17 cellular contexts compared by ENCODE assay signal in genomic region chr19:33450689-33451088, GRCh38.
A peak's percentile ranks its signal among the peaks of the same experiment; 100 is the strongest.
DNase-seq lines count a peak whose midpoint lies in the region; ATAC-seq, FAIRE-seq and TF ChIP-seq lines count a peak whose summit lies in the region.
"Had no signal": no experiment of that assay in that cellular context is flagged by ENCODE, and none has a peak within 500 bp of the region (broad histone marks: within the 10 kb centered on the region; RNA-seq: fewer than 3 reads in every experiment).

No MANE protein-coding gene starts in this region.

- no peak overlapping the region for H2AFZ ChIP-seq in K562 (ENCODE audit: low read depth, low read length)

- H3K79me2 ChIP-seq in K562 (ENCODE audit: control insufficient read depth, insufficient read depth, low read length) = no peaks in the 10 kb centered on the region

- DNase-seq in left cardiac atrium = peak; percentile 3
- DNase-seq in heart right ventricle = no peak
- DNase-seq in K562 (ENCODE audit: extremely low read depth in 1 of 4, low spot score in 3 of 4) = no peak
- peak; percentile 10 for DNase-seq in lower lobe of right lung
- peak; percentile 31 to 39 for DNase-seq in aorta
- no peak for DNase-seq in middle frontal gyrus (ENCODE audit: extremely low spot score, low spot score)
- DNase-seq: 8988T; CD4-positive, CD25-positive, alpha-beta regulatory T cell; CD8-positive, alpha-beta memory T cell; DMS153; DMS79; GF-D8 had no signal

- WGBS in heart right ventricle, 2 donors = 98 to 99% methylated on average over 7 of the region's 7 CpGs
- 25% methylated on average over 7 of the region's 7 CpGs for WGBS in K562 (ENCODE audit: insufficient coverage, low coverage, missing lambda C conversion rate)
- 95 to 98% methylated on average over 7 of the region's 7 CpGs for WGBS in aorta, 2 donors

- TF ChIP-seq CTCF in heart right ventricle (IDR thresholded peaks at IDR 0.05) = no peak
- no peak for TF ChIP-seq CTCF in K562 (IDR thresholded peaks at IDR 0.05 in 2 of 3, conservative IDR thresholded peaks at IDR 0.05 in 1 of 3; ENCODE audit: insufficient read depth in 2 of 3, low read depth in 1 of 3, low read length in 3 of 3)
- no peak for TF ChIP-seq CTCF in lower lobe of right lung (IDR thresholded peaks at IDR 0.05)

- no peak for FAIRE-seq in K562 (lab: Jason Lieb, UNC)

- intact Hi-C loops in left cardiac atrium (cut with DNase I) = no loop called here
- intact Hi-C loops in heart right ventricle (cut with DNase I) = no loop called here
- intact Hi-C loops in K562 (cut with micrococcal nuclease) = no loop called here
- intact Hi-C loops in lower lobe of right lung (cut with DNase I) = no loop called here
- intact Hi-C loops in aorta (cut with DNase I) = no loop called here

- ATAC-seq in left cardiac atrium (no peak), heart right ventricle (no peak), K562 (no peak), lower lobe of right lung (no peak), aorta (ENCODE audit: low FRiP score) (no peak), HG03521 (IDR thresholded peaks at IDR 0.05; ENCODE audit: unreplicated experiment) (no peak), GM18505 (IDR thresholded peaks at IDR 0.05; ENCODE audit: unreplicated experiment) (no peak)

- CTCF ChIA-PET in K562 (lab: Yijun Ruan, JAX; ENCODE audit: low intra/inter-chr PET ratio) = no interaction called here

- no peak overlapping the region for H3K9ac ChIP-seq in K562 (ENCODE audit: insufficient read depth in 1 of 2, low read depth in 2 of 2, low read length in 2 of 2)
- H3K9ac ChIP-seq: BLaER1 had no signal

- H3K9me1 ChIP-seq in K562 (ENCODE audit: control insufficient read depth, insufficient read depth, low read length) = no peaks in the 10 kb centered on the region

- no peak for TF ChIP-seq POLR2A in K562 (conservative IDR thresholded peaks at IDR 0.05)
- TF ChIP-seq POLR2A in GM18505 (IDR thresholded peaks at IDR 0.05; ENCODE audit: borderline replicate concordance, extremely low read depth, insufficient read depth, insufficient read length) = no peak

- H3K27ac ChIP-seq in heart right ventricle (no peak overlapping the region), K562 (ENCODE audit: extremely low read depth, low read depth, low read length) (no peak overlapping the region), lower lobe of right lung (no peak overlapping the region), aorta (ENCODE audit: low read depth in 1 of 2, low read length in 2 of 2) (no peak overlapping the region)
- H3K27ac ChIP-seq: BLaER1, HL-60 had no signal

- no peak for TF ChIP-seq EP300 in K562 (IDR thresholded peaks at IDR 0.05; ENCODE audit: low read length)

- 0 out of 2 replicates have a peak, but pooled peaks cover 5% of the 10 kb centered on the region for H4K20me1 ChIP-seq in K562 (replicated peaks; ENCODE audit: control insufficient read depth, insufficient read depth, low read length)
- H4K20me1 ChIP-seq: BLaER1 had no signal

- no peak for TF ChIP-seq RAD21 in K562 (CRISPR knock-in tag; conservative IDR thresholded peaks at IDR 0.05 in 1 of 2, IDR thresholded peaks at IDR 0.05 in 1 of 2)

- no peaks in the 10 kb centered on the region for H3K9me3 ChIP-seq in heart right ventricle
- H3K9me3 ChIP-seq in K562 (replicated peaks; ENCODE audit: control insufficient read depth, insufficient read depth, low read depth, low read length) = no peaks in the 10 kb centered on the region
- no peaks in the 10 kb centered on the region for H3K9me3 ChIP-seq in lower lobe of right lung
- no peaks in the 10 kb centered on the region for H3K9me3 ChIP-seq in aorta (ENCODE audit: control insufficient read depth, low read length)
- H3K9me3 ChIP-seq: BLaER1, HAP-1 had no signal

- no peak overlapping the region for H3K4me2 ChIP-seq in K562 (ENCODE audit: insufficient read depth, low read length)
- H3K4me2 ChIP-seq: BLaER1 had no signal

- H3K4me3 ChIP-seq in heart right ventricle (no peak overlapping the region), K562 (no peak overlapping the region), lower lobe of right lung (no peak overlapping the region), aorta (ENCODE audit: low read length in 2 of 2) (no peak overlapping the region)
- H3K4me3 ChIP-seq: BLaER1, HAP-1 had no signal

- H3K4me1 ChIP-seq in heart right ventricle (no peaks in the 10 kb centered on the region), K562 (replicated peaks in 1 of 2; ENCODE audit: control insufficient read depth in 2 of 2, insufficient read depth in 2 of 2, low read length in 2 of 2) (no peaks in the 10 kb centered on the region; a peak in 1 of 5 replicates), lower lobe of right lung (no peaks in the 10 kb centered on the region), aorta (ENCODE audit: control insufficient read depth in 1 of 2, insufficient read depth in 2 of 2, low read length in 2 of 2) (no peaks in the 10 kb centered on the region)
- H3K4me1 ChIP-seq: HAP-1 had no signal

- peaks cover 0 to 11% (median 0%) of the 10 kb centered on the region in 9 donors for H3K36me3 ChIP-seq in heart right ventricle
- no peaks in the 10 kb centered on the region for H3K36me3 ChIP-seq in K562 (ENCODE audit: control insufficient read depth, insufficient read depth, low read length)
- peaks cover 11% of the 10 kb centered on the region for H3K36me3 ChIP-seq in lower lobe of right lung
- no peaks in the 10 kb centered on the region for H3K36me3 ChIP-seq in aorta (ENCODE audit: control insufficient read depth in 1 of 2, insufficient read depth in 2 of 2, low read length in 1 of 2)
- H3K36me3 ChIP-seq: BLaER1, HAP-1 had no signal

- POLR2A ChIA-PET in K562 (lab: Yijun Ruan, JAX) = interaction anchor here (1.1 kb wide), 1 partner anchor 9 kb away, joined by 4 read pairs; no protein-coding TSS in a partner anchor

- H3K27me3 ChIP-seq in heart right ventricle = no peaks in the 10 kb centered on the region
- H3K27me3 ChIP-seq in K562 (ENCODE audit: control insufficient read depth in 2 of 2, insufficient read depth in 2 of 2, low read length in 2 of 2) = peaks cover 0 to 21% of the 10 kb centered on the region in 2 experiments; a peak in 2 of 5 replicates
- H3K27me3 ChIP-seq in lower lobe of right lung (ENCODE audit: low read depth) = no peaks in the 10 kb centered on the region
- H3K27me3 ChIP-seq in aorta (ENCODE audit: control insufficient read depth in 1 of 2, insufficient read depth in 2 of 2, low read length in 1 of 2) = no peaks in the 10 kb centered on the region
- H3K27me3 ChIP-seq: BLaER1 had no signal

- no TSS peak for BruUV-seq in K562 (replicated peaks; lab: Mats Ljungman, UMichigan)

- in situ Hi-C loops in K562 (cut with MboI) = no loop called here

TF ChIP-seq in K562, 482 proteins besides CTCF, POLR2A, EP300 and RAD21:
- TF ChIP-seq PKNOX1 (IDR thresholded peaks at IDR 0.05) (peak; percentile 68; the same call in 1 of the 2 replicates), SMC3 (conservative IDR thresholded peaks at IDR 0.05; ENCODE audit: insufficient read depth, low read depth, low read length) (no peak), RFX1 (IDR thresholded peaks at IDR 0.05) (peak; percentile 80)

Comparison
In these comparisons a context has a peak if more than half of its experiments do, and no peak if none do; other contexts are left out.
1. DNase-seq: peak in left cardiac atrium (single experiment), lower lobe of right lung (single experiment) and aorta (2 of 2); none in heart right ventricle (0 of 2), K562 (0 of 4) and middle frontal gyrus (single experiment).